Comparison of ENCODE assay signal across 15 cellular contexts in the genomic region with DNA sequence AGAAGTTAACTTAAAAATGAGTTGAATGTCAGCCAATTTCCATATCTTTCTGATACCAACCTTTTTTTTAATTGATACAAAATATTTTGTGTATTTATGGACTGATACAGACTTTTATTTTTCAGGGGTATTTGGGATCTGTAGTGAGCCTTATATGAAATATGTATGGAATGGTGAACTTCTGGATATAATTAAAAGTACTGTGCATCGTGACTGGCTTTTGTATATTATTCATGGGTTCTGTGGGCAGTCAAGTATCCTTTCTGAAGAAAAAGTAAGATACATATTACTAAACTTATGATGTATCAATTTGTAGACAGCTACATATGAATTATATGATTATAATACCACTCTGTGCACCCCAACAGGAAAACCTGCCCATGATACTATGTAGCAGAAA. TPM values are rescaled to one million over a fixed set of nuclear protein-coding genes. Genes with fewer than 3 reads are reported as not detected.
DNase-seq lines count a peak whose midpoint lies in the region; ATAC-seq, FAIRE-seq and TF ChIP-seq lines count a peak whose summit lies in the region.
"Had no signal": no experiment of that assay in that cellular context is flagged by ENCODE, and none has a peak within 500 bp of the region (broad histone marks: within the 10 kb centered on the region; RNA-seq: fewer than 3 reads in every experiment).

No MANE protein-coding gene starts in this region.

- peaks cover 5% of the 10 kb centered on the region for H3K4me1 ChIP-seq in adipocyte (ENCODE audit: control insufficient read depth, insufficient read depth, low read length)
- no peaks in the 10 kb centered on the region for H3K4me1 ChIP-seq in breast epithelium

- peaks cover 17% of the 10 kb centered on the region for H3K36me3 ChIP-seq in adipocyte (ENCODE audit: control insufficient read depth, insufficient read depth, low read length, severe bottlenecking)
- H3K36me3 ChIP-seq in breast epithelium = no peaks in the 10 kb centered on the region

- H3K27ac ChIP-seq in breast epithelium = no peak overlapping the region
- H3K27ac ChIP-seq: BLaER1 treated with 17β-estradiol and CSF1 and Interleukin-3, amounts not matched to agents 10 nM and 100 nM had no signal

- H3K27me3 ChIP-seq in adipocyte (replicated peaks; ENCODE audit: control insufficient read depth, insufficient read depth, low read length) (no peaks in the 10 kb centered on the region), breast epithelium (no peaks in the 10 kb centered on the region)
- H3K27me3 ChIP-seq: BLaER1 treated with 17β-estradiol and CSF1 and Interleukin-3, amounts not matched to agents 10 nM and 100 nM had no signal

- DNase-seq in AG10803 (ENCODE audit: low read depth) (peak; percentile 40), HCEC 1CT (peak; percentile 40), adipocyte (ENCODE audit: low read depth) (peak; percentile 65), foreskin fibroblast (peak; percentile 23 to 66), H54 (ENCODE audit: insufficient read length, low spot score) (no peak), NCI-H526 treated with DMSO at 0.1 percent for 48 hours (lab: John Stamatoyannopoulos, UW) (no peak), breast epithelium (ENCODE audit: low spot score in 2 of 2) (no peak)
- DNase-seq: 8988T; CD4-positive, CD25-positive, alpha-beta regulatory T cell; DMS53 had no signal

- H3K9me3 ChIP-seq in adipocyte (ENCODE audit: control insufficient read depth, low read length) (no peaks in the 10 kb centered on the region), breast epithelium (no peaks in the 10 kb centered on the region)

- TF ChIP-seq POLR2A in H54 (IDR thresholded peaks at IDR 0.05; ENCODE audit: low read depth, low read length) (no peak), breast epithelium (IDR thresholded peaks at IDR 0.05) (no peak)

- intact Hi-C loops in breast epithelium (cut with DNase I; ENCODE audit: low total_unique reads) = no loop called here

- no peak for ATAC-seq in GM19328 (IDR thresholded peaks at IDR 0.05; ENCODE audit: unreplicated experiment)
- ATAC-seq: GM12878, HCT116 had no signal

- no peak overlapping the region for H3K4me3 ChIP-seq in AG10803 (ENCODE audit: low read length)
- H3K4me3 ChIP-seq in adipocyte (ENCODE audit: low read length) = no peak overlapping the region
- no peak overlapping the region for H3K4me3 ChIP-seq in foreskin fibroblast (ENCODE audit: low read depth in 1 of 2, low read length in 2 of 2)
- no peak overlapping the region for H3K4me3 ChIP-seq in breast epithelium
- H3K4me3 ChIP-seq: BLaER1 treated with 17β-estradiol and CSF1 and Interleukin-3, amounts not matched to agents 10 nM and 100 nM; GM12878 had no signal

- TF ChIP-seq CTCF in AG10803 (conservative IDR thresholded peaks at IDR 0.05; ENCODE audit: low read length) = no peak
- no peak for TF ChIP-seq CTCF in foreskin fibroblast (IDR thresholded peaks at IDR 0.05; ENCODE audit: low read depth, low read length)
- no peak for TF ChIP-seq CTCF in breast epithelium (IDR thresholded peaks at IDR 0.05)

- no peak overlapping the region for H3K9ac ChIP-seq in adipocyte (ENCODE audit: low read length)
- H3K9ac ChIP-seq: BLaER1 treated with 17β-estradiol and CSF1 and Interleukin-3, amounts not matched to agents 10 nM and 100 nM had no signal

- no peak for FAIRE-seq in H54 (lab: Jason Lieb, UNC)
- FAIRE-seq: GM12878, GM18507 had no signal

RNA-seq across cellular contexts. Expression of gene FIG4, which starts 47.1 kb away (rescaled TPM):
- 10 to 100 TPM; 18.2 to 29.6 (median 18.4) TPM for total RNA-seq in breast epithelium

RNA-seq across cellular contexts. Expression of gene AK9, which starts 47.2 kb away (rescaled TPM):
- 10 to 100 TPM in 2 of 3 donors, 1 to 10 TPM in 1; 8.8 to 23.9 (median 20.0) TPM for total RNA-seq in breast epithelium

Comparison
In these comparisons a context has a peak if more than half of its experiments do, and no peak if none do; other contexts are left out.
1. DNase-seq: peak in AG10803 (single experiment), HCEC 1CT (single experiment), adipocyte (single experiment) and foreskin fibroblast (2 of 2); none in H54 (single experiment), NCI-H526 treated with DMSO at 0.1 percent for 48 hours (single experiment) and breast epithelium (0 of 2).